ENCODE assay signal across 1 cellular context in genomic region chr11:64743591-64744543, GRCh38.
TF ChIP-seq lines count a peak whose summit lies in the region.

TSS of gene RASGRP2 (minus strand) at chr11:64744142. CDS start at chr11:64742866, 1,276 bp downstream.

TF ChIP-seq in K562, 482 proteins besides CTCF, POLR2A, EP300 and RAD21 (continued from another document):
- TF ChIP-seq, protein P1, sequence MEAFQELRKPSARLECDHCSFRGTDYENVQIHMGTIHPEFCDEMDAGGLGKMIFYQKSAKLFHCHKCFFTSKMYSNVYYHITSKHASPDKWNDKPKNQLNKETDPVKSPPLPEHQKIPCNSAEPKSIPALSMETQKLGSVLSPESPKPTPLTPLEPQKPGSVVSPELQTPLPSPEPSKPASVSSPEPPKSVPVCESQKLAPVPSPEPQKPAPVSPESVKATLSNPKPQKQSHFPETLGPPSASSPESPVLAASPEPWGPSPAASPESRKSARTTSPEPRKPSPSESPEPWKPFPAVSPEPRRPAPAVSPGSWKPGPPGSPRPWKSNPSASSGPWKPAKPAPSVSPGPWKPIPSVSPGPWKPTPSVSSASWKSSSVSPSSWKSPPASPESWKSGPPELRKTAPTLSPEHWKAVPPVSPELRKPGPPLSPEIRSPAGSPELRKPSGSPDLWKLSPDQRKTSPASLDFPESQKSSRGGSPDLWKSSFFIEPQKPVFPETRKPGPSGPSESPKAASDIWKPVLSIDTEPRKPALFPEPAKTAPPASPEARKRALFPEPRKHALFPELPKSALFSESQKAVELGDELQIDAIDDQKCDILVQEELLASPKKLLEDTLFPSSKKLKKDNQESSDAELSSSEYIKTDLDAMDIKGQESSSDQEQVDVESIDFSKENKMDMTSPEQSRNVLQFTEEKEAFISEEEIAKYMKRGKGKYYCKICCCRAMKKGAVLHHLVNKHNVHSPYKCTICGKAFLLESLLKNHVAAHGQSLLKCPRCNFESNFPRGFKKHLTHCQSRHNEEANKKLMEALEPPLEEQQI (IDR thresholded peaks at IDR 0.05) = no peak
- TF ChIP-seq ZNF134 (CRISPR knock-in tag; conservative IDR thresholded peaks at IDR 0.05) = no peak
- no peak for TF ChIP-seq HINFP (tag; conservative IDR thresholded peaks at IDR 0.05; ENCODE audit: low read depth)
- TF ChIP-seq MAFG (tag; conservative IDR thresholded peaks at IDR 0.05) = no peak
- no peak for TF ChIP-seq GABPB1 (CRISPR knock-in tag; IDR thresholded peaks at IDR 0.05)
- TF ChIP-seq, protein P2, sequence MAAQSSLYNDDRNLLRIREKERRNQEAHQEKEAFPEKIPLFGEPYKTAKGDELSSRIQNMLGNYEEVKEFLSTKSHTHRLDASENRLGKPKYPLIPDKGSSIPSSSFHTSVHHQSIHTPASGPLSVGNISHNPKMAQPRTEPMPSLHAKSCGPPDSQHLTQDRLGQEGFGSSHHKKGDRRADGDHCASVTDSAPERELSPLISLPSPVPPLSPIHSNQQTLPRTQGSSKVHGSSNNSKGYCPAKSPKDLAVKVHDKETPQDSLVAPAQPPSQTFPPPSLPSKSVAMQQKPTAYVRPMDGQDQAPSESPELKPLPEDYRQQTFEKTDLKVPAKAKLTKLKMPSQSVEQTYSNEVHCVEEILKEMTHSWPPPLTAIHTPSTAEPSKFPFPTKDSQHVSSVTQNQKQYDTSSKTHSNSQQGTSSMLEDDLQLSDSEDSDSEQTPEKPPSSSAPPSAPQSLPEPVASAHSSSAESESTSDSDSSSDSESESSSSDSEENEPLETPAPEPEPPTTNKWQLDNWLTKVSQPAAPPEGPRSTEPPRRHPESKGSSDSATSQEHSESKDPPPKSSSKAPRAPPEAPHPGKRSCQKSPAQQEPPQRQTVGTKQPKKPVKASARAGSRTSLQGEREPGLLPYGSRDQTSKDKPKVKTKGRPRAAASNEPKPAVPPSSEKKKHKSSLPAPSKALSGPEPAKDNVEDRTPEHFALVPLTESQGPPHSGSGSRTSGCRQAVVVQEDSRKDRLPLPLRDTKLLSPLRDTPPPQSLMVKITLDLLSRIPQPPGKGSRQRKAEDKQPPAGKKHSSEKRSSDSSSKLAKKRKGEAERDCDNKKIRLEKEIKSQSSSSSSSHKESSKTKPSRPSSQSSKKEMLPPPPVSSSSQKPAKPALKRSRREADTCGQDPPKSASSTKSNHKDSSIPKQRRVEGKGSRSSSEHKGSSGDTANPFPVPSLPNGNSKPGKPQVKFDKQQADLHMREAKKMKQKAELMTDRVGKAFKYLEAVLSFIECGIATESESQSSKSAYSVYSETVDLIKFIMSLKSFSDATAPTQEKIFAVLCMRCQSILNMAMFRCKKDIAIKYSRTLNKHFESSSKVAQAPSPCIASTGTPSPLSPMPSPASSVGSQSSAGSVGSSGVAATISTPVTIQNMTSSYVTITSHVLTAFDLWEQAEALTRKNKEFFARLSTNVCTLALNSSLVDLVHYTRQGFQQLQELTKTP (IDR thresholded peaks at IDR 0.05; ENCODE audit: low read depth in 1 of 2, partially characterized antibody in 2 of 2) = no peak
- TF ChIP-seq CBX1 (IDR thresholded peaks at IDR 0.05; ENCODE audit: low read depth) = peak; percentile 95
- TF ChIP-seq, protein P3, sequence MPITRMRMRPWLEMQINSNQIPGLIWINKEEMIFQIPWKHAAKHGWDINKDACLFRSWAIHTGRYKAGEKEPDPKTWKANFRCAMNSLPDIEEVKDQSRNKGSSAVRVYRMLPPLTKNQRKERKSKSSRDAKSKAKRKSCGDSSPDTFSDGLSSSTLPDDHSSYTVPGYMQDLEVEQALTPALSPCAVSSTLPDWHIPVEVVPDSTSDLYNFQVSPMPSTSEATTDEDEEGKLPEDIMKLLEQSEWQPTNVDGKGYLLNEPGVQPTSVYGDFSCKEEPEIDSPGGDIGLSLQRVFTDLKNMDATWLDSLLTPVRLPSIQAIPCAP (CRISPR knock-in tag; IDR thresholded peaks at IDR 0.05; ENCODE audit: borderline replicate concordance) = no peak
- TF ChIP-seq SRF (CRISPR knock-in tag; IDR thresholded peaks at IDR 0.05) = no peak; a peak in 1 of 4 replicates
- TF ChIP-seq KLF10 (CRISPR knock-in tag; IDR thresholded peaks at IDR 0.05) = no peak
- no peak for TF ChIP-seq DACH1 (IDR thresholded peaks at IDR 0.05; ENCODE audit: partially characterized antibody)
- TF ChIP-seq EWSR1 (IDR thresholded peaks at IDR 0.05; ENCODE audit: borderline replicate concordance, low read depth, partially characterized antibody) = no peak
- peak; percentile 94 for TF ChIP-seq CHD4 (IDR thresholded peaks at IDR 0.05; ENCODE audit: insufficient read depth, insufficient replicate concordance, low read depth, low read length, poor library complexity, severe bottlenecking)
- no peak for TF ChIP-seq NFRKB (IDR thresholded peaks at IDR 0.05; ENCODE audit: low read depth)
- TF ChIP-seq NR1H2 (CRISPR knock-in tag; IDR thresholded peaks at IDR 0.05) = no peak
- no peak for TF ChIP-seq DIDO1 (tag; IDR thresholded peaks at IDR 0.05; ENCODE audit: low read depth)
- no peak for TF ChIP-seq STAT5A (IDR thresholded peaks at IDR 0.05; ENCODE audit: borderline replicate concordance, low read length)
- no peak for TF ChIP-seq E2F1 (CRISPR knock-in tag; IDR thresholded peaks at IDR 0.05)
- no peak for TF ChIP-seq FOS (IDR thresholded peaks at IDR 0.05; ENCODE audit: extremely low read depth, insufficient read length)
- TF ChIP-seq ZNF384 (IDR thresholded peaks at IDR 0.05; ENCODE audit: low read depth, low read length) = 0 out of 2 replicates have a peak, but pooled peaks have one; percentile 12
- TF ChIP-seq ZNF146 (CRISPR knock-in tag; IDR thresholded peaks at IDR 0.05; ENCODE audit: unreplicated experiment) = no peak
- TF ChIP-seq DDX20 (tag; IDR thresholded peaks at IDR 0.05; ENCODE audit: low read depth) = no peak
- TF ChIP-seq ARNT (IDR thresholded peaks at IDR 0.05) = no peak
- no peak for TF ChIP-seq TAF1 (IDR thresholded peaks at IDR 0.05; ENCODE audit: control insufficient read depth, extremely low read depth, insufficient read depth, low read length, severe bottlenecking)
- TF ChIP-seq HMG20A (CRISPR knock-in tag; conservative IDR thresholded peaks at IDR 0.05) = no peak
- no peak for TF ChIP-seq ZFP91 (CRISPR knock-in tag; IDR thresholded peaks at IDR 0.05)
- no peak for TF ChIP-seq GABPB2 (CRISPR knock-in tag; conservative IDR thresholded peaks at IDR 0.05)
- TF ChIP-seq ZNF76 (CRISPR knock-in tag; IDR thresholded peaks at IDR 0.05; ENCODE audit: borderline replicate concordance) = no peak
- TF ChIP-seq BMI1 (IDR thresholded peaks at IDR 0.05; ENCODE audit: low read length) = no peak
- TF ChIP-seq, protein P4, sequence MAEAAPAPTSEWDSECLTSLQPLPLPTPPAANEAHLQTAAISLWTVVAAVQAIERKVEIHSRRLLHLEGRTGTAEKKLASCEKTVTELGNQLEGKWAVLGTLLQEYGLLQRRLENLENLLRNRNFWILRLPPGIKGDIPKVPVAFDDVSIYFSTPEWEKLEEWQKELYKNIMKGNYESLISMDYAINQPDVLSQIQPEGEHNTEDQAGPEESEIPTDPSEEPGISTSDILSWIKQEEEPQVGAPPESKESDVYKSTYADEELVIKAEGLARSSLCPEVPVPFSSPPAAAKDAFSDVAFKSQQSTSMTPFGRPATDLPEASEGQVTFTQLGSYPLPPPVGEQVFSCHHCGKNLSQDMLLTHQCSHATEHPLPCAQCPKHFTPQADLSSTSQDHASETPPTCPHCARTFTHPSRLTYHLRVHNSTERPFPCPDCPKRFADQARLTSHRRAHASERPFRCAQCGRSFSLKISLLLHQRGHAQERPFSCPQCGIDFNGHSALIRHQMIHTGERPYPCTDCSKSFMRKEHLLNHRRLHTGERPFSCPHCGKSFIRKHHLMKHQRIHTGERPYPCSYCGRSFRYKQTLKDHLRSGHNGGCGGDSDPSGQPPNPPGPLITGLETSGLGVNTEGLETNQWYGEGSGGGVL (CRISPR knock-in tag; IDR thresholded peaks at IDR 0.05) = no peak
- no peak; a peak in 1 of 4 replicates for TF ChIP-seq KDM4B (IDR thresholded peaks at IDR 0.05; ENCODE audit: borderline replicate concordance in 2 of 2, low read depth in 1 of 2)
- no peak for TF ChIP-seq ZNF444 (CRISPR knock-in tag; IDR thresholded peaks at IDR 0.05)
- TF ChIP-seq KLF13 (tag; IDR thresholded peaks at IDR 0.05; ENCODE audit: borderline replicate concordance, low read depth) = no peak
- TF ChIP-seq, protein P5, sequence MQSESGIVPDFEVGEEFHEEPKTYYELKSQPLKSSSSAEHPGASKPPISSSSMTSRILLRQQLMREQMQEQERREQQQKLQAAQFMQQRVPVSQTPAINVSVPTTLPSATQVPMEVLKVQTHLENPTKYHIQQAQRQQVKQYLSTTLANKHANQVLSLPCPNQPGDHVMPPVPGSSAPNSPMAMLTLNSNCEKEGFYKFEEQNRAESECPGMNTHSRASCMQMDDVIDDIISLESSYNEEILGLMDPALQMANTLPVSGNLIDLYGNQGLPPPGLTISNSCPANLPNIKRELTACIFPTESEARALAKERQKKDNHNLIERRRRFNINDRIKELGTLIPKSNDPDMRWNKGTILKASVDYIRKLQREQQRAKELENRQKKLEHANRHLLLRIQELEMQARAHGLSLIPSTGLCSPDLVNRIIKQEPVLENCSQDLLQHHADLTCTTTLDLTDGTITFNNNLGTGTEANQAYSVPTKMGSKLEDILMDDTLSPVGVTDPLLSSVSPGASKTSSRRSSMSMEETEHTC (IDR thresholded peaks at IDR 0.05) = no peak
- no peak for TF ChIP-seq MLX (CRISPR knock-in tag; conservative IDR thresholded peaks at IDR 0.05)
- TF ChIP-seq SMAD3 (CRISPR knock-in tag; conservative IDR thresholded peaks at IDR 0.05) = no peak
- no peak for TF ChIP-seq ZBTB43 (CRISPR knock-in tag; IDR thresholded peaks at IDR 0.05)
- no peak for TF ChIP-seq SPI1 (IDR thresholded peaks at IDR 0.05; ENCODE audit: borderline replicate concordance, low read depth, low read length)
- TF ChIP-seq ZNF165 (CRISPR knock-in tag; IDR thresholded peaks at IDR 0.05; ENCODE audit: borderline replicate concordance) = no peak
- TF ChIP-seq ZSCAN29 (IDR thresholded peaks at IDR 0.05) = no peak
- TF ChIP-seq TAF9B (IDR thresholded peaks at IDR 0.05; ENCODE audit: partially characterized antibody) = no peak
- no peak for TF ChIP-seq PML (IDR thresholded peaks at IDR 0.05; ENCODE audit: low read length)
- 0 out of 2 replicates have a peak, but pooled peaks have one; percentile 10 for TF ChIP-seq HCFC1 (IDR thresholded peaks at IDR 0.05; ENCODE audit: low read depth, low read length)
- TF ChIP-seq NR2F6 (CRISPR knock-in tag; IDR thresholded peaks at IDR 0.05) = no peak
